8 cellular contexts compared by ENCODE assay signal in genomic region chr11:73759520-73760065, GRCh38. TPM values are rescaled to one million over a fixed set of nuclear protein-coding genes. Genes with fewer than 3 reads are reported as not detected.
DNase-seq lines count a peak whose midpoint lies in the region; ATAC-seq lines count a peak whose summit lies in the region.

No MANE protein-coding gene starts in this region.

- no peak for ATAC-seq in HG02970 (IDR thresholded peaks at IDR 0.05; ENCODE audit: low FRiP score, unreplicated experiment)

- H3K27me3 ChIP-seq in trophoblast cell (ENCODE audit: insufficient read depth, low read length) = no peaks in the 10 kb centered on the region

- WGBS in trophoblast cell (ENCODE audit: extremely low coverage, insufficient coverage, insufficient read length) = no CpG with 5 or more reads among the region's 7 CpGs

- peak overlapping the region; percentile 92 for H3K27ac ChIP-seq in trophoblast cell (ENCODE audit: low read depth, low read length)

- H3K79me1 ChIP-seq in trophoblast cell (ENCODE audit: low read length) = peaks cover 15% of the 10 kb centered on the region

- H3K9me3 Mint-ChIP-seq in activated naive CD4-positive, alpha-beta T cell treated with anti-CD3 and anti-CD28 coated beads for 36 hours = no peaks in the 10 kb centered on the region

- peak overlapping the region; percentile 46 for H4K12ac ChIP-seq in trophoblast cell (ENCODE audit: low read depth, low read length)

- H3K36me3 ChIP-seq in trophoblast cell (ENCODE audit: control insufficient read depth in 1 of 2, insufficient read depth in 2 of 2, low read length in 2 of 2) = peaks cover 0 to 4% of the 10 kb centered on the region in 2 experiments

- H3K27ac Mint-ChIP-seq in activated naive CD4-positive, alpha-beta T cell treated with anti-CD3 and anti-CD28 coated beads for 36 hours = peak overlapping the region; percentile 69

- peak overlapping the region; percentile 94 for H4K91ac ChIP-seq in trophoblast cell (ENCODE audit: low read depth, low read length)

- H3K9me3 ChIP-seq in trophoblast cell (ENCODE audit: insufficient read depth, low read depth, low read length) = no peaks in the 10 kb centered on the region

- peak overlapping the region; percentile 74 for H3K14ac ChIP-seq in trophoblast cell (ENCODE audit: low read length)

- H3K4me1 Mint-ChIP-seq in activated naive CD4-positive, alpha-beta T cell treated with anti-CD3 and anti-CD28 coated beads for 36 hours (ENCODE audit: low read depth) = peaks cover 38% of the 10 kb centered on the region

- H3K9ac ChIP-seq in trophoblast cell (ENCODE audit: low read length) = peak overlapping the region; percentile 98

- H3K27me3 Mint-ChIP-seq in activated naive CD4-positive, alpha-beta T cell treated with anti-CD3 and anti-CD28 coated beads for 36 hours (ENCODE audit: low read depth) = no peaks in the 10 kb centered on the region

- intact Hi-C loops in activated naive CD4-positive, alpha-beta T cell treated with anti-CD3 and anti-CD28 coated beads for 36 hours (cut with micrococcal nuclease) = loop anchor here (10.0 kb wide), 2 partner anchors 385 to 635 kb away; partner anchors contain the start of genes PGM2L1 and RELT

- H3K36me3 Mint-ChIP-seq in activated naive CD4-positive, alpha-beta T cell treated with anti-CD3 and anti-CD28 coated beads for 36 hours (ENCODE audit: low read depth) = peaks cover 3% of the 10 kb centered on the region

- H3K23ac ChIP-seq in trophoblast cell (ENCODE audit: low read length) = no peak overlapping the region

- H3K4me3 Mint-ChIP-seq in activated naive CD4-positive, alpha-beta T cell treated with anti-CD3 and anti-CD28 coated beads for 36 hours = peak overlapping the region; percentile 88

- no peak overlapping the region for H2BK12ac ChIP-seq in trophoblast cell (ENCODE audit: low read length)

- H2BK120ac ChIP-seq in trophoblast cell (ENCODE audit: insufficient read depth, low read length, poor library complexity) = peak overlapping the region; percentile 39

- no peaks in the 10 kb centered on the region for H3K4me1 ChIP-seq in trophoblast cell (ENCODE audit: control insufficient read depth in 1 of 2, insufficient read depth in 2 of 2, low read length in 2 of 2)

- H2AFZ ChIP-seq in trophoblast cell (ENCODE audit: insufficient read depth, low read length, poor library complexity) = peak overlapping the region; percentile 89

- CTCF ChIA-PET in activated naive CD4-positive, alpha-beta T cell treated with anti-CD3 and anti-CD28 coated beads for 36 hours (lab: Charles Lee) = no interaction called here

- peak overlapping the region; percentile 43 for H3K18ac ChIP-seq in trophoblast cell (ENCODE audit: low read length)

- peak overlapping the region; percentile 90 for H3K4me2 ChIP-seq in trophoblast cell (ENCODE audit: low read length)

- DNase-seq in activated naive CD4-positive, alpha-beta T cell treated with anti-CD3 and anti-CD28 coated beads for 36 hours = no peak
- DNase-seq in activated naive CD4-positive, alpha-beta T cell (lab: John Stamatoyannopoulos, UW) = no peak
- peak; percentile 36 for DNase-seq in SW480 (ENCODE audit: low spot score)
- DNase-seq in fibroblast of peridontal ligament (ENCODE audit: extremely low read depth) = peak; percentile 60
- DNase-seq in trophoblast cell = peak in 1 of 2 donors; percentile 49
- DNase-seq in NCI-H2107 treated with DMSO at 0.1 percent for 48 hours (lab: John Stamatoyannopoulos, UW; ENCODE audit: unreplicated experiment) = no peak
- DNase-seq in NCI-H82 (lab: John Stamatoyannopoulos, UW) = no peak

- peak overlapping the region; percentile 47 for H4K8ac ChIP-seq in trophoblast cell (ENCODE audit: low read depth, low read length)

- H3K4ac ChIP-seq in trophoblast cell (ENCODE audit: low read depth, low read length) = peak overlapping the region; percentile 99

- H3K79me2 ChIP-seq in trophoblast cell (ENCODE audit: control insufficient read depth, insufficient read depth, low read length, poor library complexity) = peaks cover 21% of the 10 kb centered on the region

- H2BK5ac ChIP-seq in trophoblast cell (ENCODE audit: low read depth, low read length, poor library complexity) = peak overlapping the region; percentile 49

- peak overlapping the region; percentile 98 for H3K4me3 ChIP-seq in trophoblast cell (ENCODE audit: low read depth, low read length)

- no peak overlapping the region for H2AK5ac ChIP-seq in trophoblast cell (ENCODE audit: low read length)

RNA-seq across cellular contexts. Expression of gene RAB6A, which starts 1.3 kb away (rescaled TPM):
- total RNA-seq in activated naive CD4-positive, alpha-beta T cell treated with anti-CD3 and anti-CD28 coated beads for 36 hours = 10 to 100 TPM; 36.7 to 41.2 TPM
- 147 and 155 TPM in 2 replicates for polyA plus RNA-seq in trophoblast cell (2013)

RNA-seq across cellular contexts. Expression of gene MRPL48, which starts 28.1 kb away (rescaled TPM):
- 10 to 100 TPM; 49.2 to 53.5 TPM for total RNA-seq in activated naive CD4-positive, alpha-beta T cell treated with anti-CD3 and anti-CD28 coated beads for 36 hours
- polyA plus RNA-seq in trophoblast cell (2013) = 55.2 and 56.9 TPM in 2 replicates

Comparison
In these comparisons a context has a peak if more than half of its experiments do, and no peak if none do; other contexts are left out.
1. DNase-seq: peak in SW480 (single experiment) and fibroblast of peridontal ligament (single experiment); none in activated naive CD4-positive, alpha-beta T cell treated with anti-CD3 and anti-CD28 coated beads for 36 hours (single experiment), activated naive CD4-positive, alpha-beta T cell (0 of 4), NCI-H2107 treated with DMSO at 0.1 percent for 48 hours (single experiment) and NCI-H82 (single experiment).